8 cellular contexts compared by ENCODE assay signal in the genomic region with DNA sequence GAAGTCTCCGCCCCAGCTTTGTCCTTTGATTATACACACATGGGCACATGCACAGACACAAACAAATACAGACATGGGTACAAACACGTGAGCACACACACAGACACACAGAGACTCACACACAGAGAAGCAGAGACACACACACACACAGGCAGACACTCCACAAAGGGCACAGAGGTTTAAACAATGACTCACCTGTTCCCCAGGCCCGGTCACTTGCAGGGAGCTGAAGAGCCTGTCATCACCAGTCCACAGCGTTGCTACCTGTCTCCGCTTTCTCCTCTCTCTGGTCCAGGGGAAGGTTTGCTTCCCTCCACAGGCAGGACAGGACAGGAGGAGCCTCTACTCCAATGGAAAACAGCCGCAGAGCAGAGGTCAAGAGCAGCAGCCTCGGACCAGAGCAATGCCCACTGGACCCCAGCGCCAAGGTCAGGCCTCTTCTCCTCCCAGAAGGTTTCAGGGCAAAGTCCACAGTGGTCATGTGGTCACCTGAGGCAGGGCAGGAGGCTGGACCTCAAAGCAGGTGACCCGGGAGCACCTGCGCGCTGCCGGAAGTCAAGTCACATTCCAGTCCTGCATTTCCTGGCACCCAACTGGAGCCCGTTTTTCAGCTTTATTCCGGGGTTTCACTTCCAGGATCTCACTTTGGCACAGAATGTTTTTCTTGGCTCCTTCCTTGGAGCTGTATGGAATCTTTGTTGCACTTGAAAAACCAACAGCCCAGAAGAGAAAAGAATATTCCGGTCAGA. TPM values are rescaled to one million over a fixed set of nuclear protein-coding genes. Genes with fewer than 3 reads are reported as not detected.
DNase-seq lines count a peak whose midpoint lies in the region; ATAC-seq and TF ChIP-seq lines count a peak whose summit lies in the region.

A gene with protein sequence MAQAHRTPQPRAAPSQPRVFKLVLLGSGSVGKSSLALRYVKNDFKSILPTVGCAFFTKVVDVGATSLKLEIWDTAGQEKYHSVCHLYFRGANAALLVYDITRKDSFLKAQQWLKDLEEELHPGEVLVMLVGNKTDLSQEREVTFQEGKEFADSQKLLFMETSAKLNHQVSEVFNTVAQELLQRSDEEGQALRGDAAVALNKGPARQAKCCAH (minus strand): TSS at position 463 of the 749 bp plus-strand sequence. CDS start 4,580 bp downstream, outside the sequence.

- H3K27me3 ChIP-seq in PC-3 (ENCODE audit: low read length), result no peaks in the 10 kb centered on the region
- no peaks in the 10 kb centered on the region for H3K27me3 ChIP-seq in psoas muscle (ENCODE audit: insufficient read depth in 3 of 3, low read length in 2 of 3)

- no TSS peak for BruUV-seq in PC-3 (replicated peaks; lab: Mats Ljungman, UMichigan)

- H3F3A ChIP-seq in PC-3 (ENCODE audit: low read length, unreplicated experiment), result no peaks in the 10 kb centered on the region

- DNase-seq in ELR (ENCODE audit: low read depth) (peak; percentile 50), PC-3 (peak; percentile 65), foreskin melanocyte (peak; percentile 40), psoas muscle (no peak), NCI-H524 treated with DMSO at 0.1 percent for 48 hours (lab: John Stamatoyannopoulos, UW) (no peak)
- no peak for DNase-seq in NK-92 treated with Interleukin-12 subunit alpha and Interleukin-12 subunit beta, amount 100 ng/mL, for 24 hours (lab: John Stamatoyannopoulos, UW)
- DNase-seq in activated naive CD4-positive, alpha-beta T cell treated with anti-CD3 and anti-CD28 coated beads, Interleukin-2, amount 10 ng/mL, durations not matched to agents 7 days and 5 days, result no peak

- H3K4me3 ChIP-seq in PC-3 (ENCODE audit: low read length), result peak within 1 kb of the TSS; percentile 71
- H3K4me3 ChIP-seq in psoas muscle, result no peak within 1 kb of the TSS

- H3K27ac Mint-ChIP-seq in activated naive CD4-positive, alpha-beta T cell treated with anti-CD3 and anti-CD28 coated beads, Interleukin-2, amount 10 ng/mL, durations not matched to agents 7 days and 5 days, result no peak within 1 kb of the TSS

- 62 to 78% (median 69%) methylated on average over 15 of the region's 15 CpGs for WGBS in psoas muscle, 3 donors

- H2AFZ ChIP-seq in PC-3 (ENCODE audit: low read length), result peak within 1 kb of the TSS; percentile 74

- peaks cover 40% of the 10 kb centered on the region for H3K79me2 ChIP-seq in PC-3 (ENCODE audit: low read length)

- no peaks in the 10 kb centered on the region for H3K9me3 ChIP-seq in PC-3 (ENCODE audit: low read length)
- no peaks in the 10 kb centered on the region for H3K9me3 ChIP-seq in psoas muscle

- ATAC-seq in PC-3 (peak; percentile 77), psoas muscle (peak; percentile 31 to 86 (median 73)), GM19452 (IDR thresholded peaks at IDR 0.05; ENCODE audit: unreplicated experiment) (no peak)

- H3K27me3 Mint-ChIP-seq in activated naive CD4-positive, alpha-beta T cell treated with anti-CD3 and anti-CD28 coated beads, Interleukin-2, amount 10 ng/mL, durations not matched to agents 7 days and 5 days, result peaks cover 48% of the 10 kb centered on the region

- no peaks in the 10 kb centered on the region for H3K36me3 Mint-ChIP-seq in activated naive CD4-positive, alpha-beta T cell treated with anti-CD3 and anti-CD28 coated beads, Interleukin-2, amount 10 ng/mL, durations not matched to agents 7 days and 5 days

- 0 out of 2 replicates have a peak, but pooled peaks cover 5% of the 10 kb centered on the region for H4K20me1 ChIP-seq in PC-3 (ENCODE audit: low read length)

- peak within 1 kb of the TSS; percentile 86 for H3K4me2 ChIP-seq in PC-3 (ENCODE audit: low read length)

- peak within 1 kb of the TSS; percentile 87 for H3K27ac ChIP-seq in PC-3 (ENCODE audit: low read length)
- no peak within 1 kb of the TSS for H3K27ac ChIP-seq in psoas muscle

- no peaks in the 10 kb centered on the region for H3K36me3 ChIP-seq in PC-3 (ENCODE audit: low read depth, low read length)
- no peaks in the 10 kb centered on the region for H3K36me3 ChIP-seq in psoas muscle (ENCODE audit: insufficient read depth in 1 of 2, low read depth in 1 of 2)

- peak within 1 kb of the TSS; percentile 70 for H3K9ac ChIP-seq in PC-3 (ENCODE audit: low read length)

- POLR2A ChIA-PET in PC-3 (lab: Charles Lee; ENCODE audit: unreplicated experiment), result interaction anchor here (0.7 kb wide), 1 partner anchor 153 kb away, joined by 3 read pairs; no protein-coding TSS in a partner anchor

- peaks cover 16% of the 10 kb centered on the region for H3K4me1 Mint-ChIP-seq in activated naive CD4-positive, alpha-beta T cell treated with anti-CD3 and anti-CD28 coated beads, Interleukin-2, amount 10 ng/mL, durations not matched to agents 7 days and 5 days

- intact Hi-C loops in PC-3 (cut with micrococcal nuclease), result loop anchor here (10.0 kb wide), 1 partner anchor 74 kb away; no protein-coding TSS in a partner anchor
- intact Hi-C loops in psoas muscle (cut with DNase I), result loop anchor here in 1 of 2 donors (5.0 kb wide), 1 partner anchor 157 kb away; no protein-coding TSS in a partner anchor

- H3K9me3 Mint-ChIP-seq in activated naive CD4-positive, alpha-beta T cell treated with anti-CD3 and anti-CD28 coated beads, Interleukin-2, amount 10 ng/mL, durations not matched to agents 7 days and 5 days, result no peaks in the 10 kb centered on the region

- H3K9me2 ChIP-seq in PC-3 (replicated peaks; ENCODE audit: low read length), result no peaks in the 10 kb centered on the region

- H3K4me1 ChIP-seq in PC-3 (ENCODE audit: insufficient read depth, low read length), result peaks cover 14% of the 10 kb centered on the region
- peaks cover 9% of the 10 kb centered on the region for H3K4me1 ChIP-seq in psoas muscle

- CTCF ChIA-PET in PC-3 (lab: Charles Lee), result no interaction called here
- CTCF ChIA-PET in activated naive CD4-positive, alpha-beta T cell treated with anti-CD3 and anti-CD28 coated beads, Interleukin-2, amount 10 ng/mL, durations not matched to agents 7 days and 5 days (lab: Charles Lee), result interaction anchor here (0.9 kb wide), 1 partner anchor 12 kb away, joined by 3 read pairs; no protein-coding TSS in a partner anchor

- TF ChIP-seq CTCF in PC-3 (conservative IDR thresholded peaks at IDR 0.05; ENCODE audit: low read depth, low read length), result no peak
- TF ChIP-seq CTCF in psoas muscle (IDR thresholded peaks at IDR 0.05), result no peak

- no peak within 1 kb of the TSS for H3K4me3 Mint-ChIP-seq in activated naive CD4-positive, alpha-beta T cell treated with anti-CD3 and anti-CD28 coated beads, Interleukin-2, amount 10 ng/mL, durations not matched to agents 7 days and 5 days

RNA-seq across cellular contexts. Expression of the gene that starts here (rescaled TPM):
- total RNA-seq in PC-3 (2014; rRNA removed) (28.9 and 52.2 TPM in 2 replicates), psoas muscle (1 to 10 TPM; 1.1 to 1.5 (median 1.2) TPM)
- polyA plus RNA-seq in psoas muscle, result 1 to 10 TPM in 1 of 3 donors, under 1 TPM in 2; 0.52 to 1.3 (median 0.80) TPM

Comparison
In these comparisons a context has a peak if more than half of its experiments do, and no peak if none do; other contexts are left out.
1. RNA of the gene that starts here (total RNA-seq): 28.9 to 52.2 TPM in PC-3; 1.1 to 1.5 TPM in psoas muscle; every median in the first group is over 10 times any median in the second.
2. DNase-seq: peak in ELR (single experiment), PC-3 (single experiment) and foreskin melanocyte (single experiment); none in psoas muscle (0 of 2), NCI-H524 treated with DMSO at 0.1 percent for 48 hours (single experiment), NK-92 treated with Interleukin-12 subunit alpha and Interleukin-12 subunit beta, amount 100 ng/mL, for 24 hours (single experiment) and activated naive CD4-positive, alpha-beta T cell treated with anti-CD3 and anti-CD28 coated beads, Interleukin-2, amount 10 ng/mL, durations not matched to agents 7 days and 5 days (single experiment).